ENCODE assay signal across 9 cellular contexts in genomic region chr6:71248306-71248705, GRCh38. TPM values are rescaled to one million over a fixed set of nuclear protein-coding genes. Genes with fewer than 3 reads are reported as not detected.
A peak's percentile ranks its signal among the peaks of the same experiment; 100 is the strongest.
DNase-seq lines count a peak whose midpoint lies in the region; ATAC-seq and TF ChIP-seq lines count a peak whose summit lies in the region.
"Had no signal": no experiment of that assay in that cellular context is flagged by ENCODE, and none has a peak within 500 bp of the region (broad histone marks: within the 10 kb centered on the region; RNA-seq: fewer than 3 reads in every experiment).

No MANE protein-coding gene starts in this region.

- intact Hi-C loops in left ventricle myocardium inferior (cut with micrococcal nuclease): no loop called here

- H3K9me3 Mint-ChIP-seq in stimulated activated naive CD8-positive, alpha-beta T cell treated with anti-CD3 and anti-CD28 coated beads, Interleukin-15, amount 100 ng/mL, for 72 hours: peaks cover 0 to 12% of the 10 kb centered on the region in 2 donors

- TF ChIP-seq CTCF in RWPE2 (IDR thresholded peaks at IDR 0.05; ENCODE audit: poor library complexity, severe bottlenecking) (no peak), left ventricle myocardium inferior (IDR thresholded peaks at IDR 0.05; ENCODE audit: borderline replicate concordance) (no peak)

- DNase-seq in RWPE2 (ENCODE audit: low spot score) (no peak), left ventricle myocardium inferior (no peak), NCI-H187 (lab: John Stamatoyannopoulos, UW) (no peak), H4 (ENCODE audit: low spot score) (no peak), NCI-H2029 (lab: John Stamatoyannopoulos, UW) (no peak)
- no peak for DNase-seq in stimulated activated naive CD8-positive, alpha-beta T cell treated with anti-CD3 and anti-CD28 coated beads, Interleukin-15, amount 100 ng/mL, for 72 hours

- H3K4me1 ChIP-seq in RWPE2 (ENCODE audit: insufficient read depth, poor library complexity, severe bottlenecking) (peaks cover 39% of the 10 kb centered on the region), left ventricle myocardium inferior (peaks cover 42% of the 10 kb centered on the region)

- H3K4me1 Mint-ChIP-seq in stimulated activated naive CD8-positive, alpha-beta T cell treated with anti-CD3 and anti-CD28 coated beads, Interleukin-15, amount 100 ng/mL, for 72 hours: peaks cover 5% of the 10 kb centered on the region

- H3K27me3 Mint-ChIP-seq in stimulated activated naive CD8-positive, alpha-beta T cell treated with anti-CD3 and anti-CD28 coated beads, Interleukin-15, amount 100 ng/mL, for 72 hours: no peaks in the 10 kb centered on the region

- no peaks in the 10 kb centered on the region for H3K27me3 ChIP-seq in RWPE2 (ENCODE audit: insufficient read depth, poor library complexity, severe bottlenecking)
- no peaks in the 10 kb centered on the region for H3K27me3 ChIP-seq in left ventricle myocardium inferior (ENCODE audit: low read depth)

- H3K36me3 ChIP-seq in RWPE2 (ENCODE audit: low read depth) (no peaks in the 10 kb centered on the region), left ventricle myocardium inferior (no peaks in the 10 kb centered on the region)

- H3K4me3 ChIP-seq in RWPE2 (ENCODE audit: severe bottlenecking): no peak overlapping the region
- no peak overlapping the region for H3K4me3 ChIP-seq in left ventricle myocardium inferior
- H3K4me3 ChIP-seq: skin epidermis had no signal

- ATAC-seq in GM19324 (IDR thresholded peaks at IDR 0.05; ENCODE audit: low FRiP score, unreplicated experiment) (peak; percentile 49), HG03097 (IDR thresholded peaks at IDR 0.05; ENCODE audit: low FRiP score, unreplicated experiment) (peak; percentile 91), RWPE2 (ENCODE audit: low read depth) (peak; percentile 91)
- peak; percentile 48 for ATAC-seq in stimulated activated naive CD8-positive, alpha-beta T cell treated with anti-CD3 and anti-CD28 coated beads, Interleukin-15, amount 100 ng/mL, for 72 hours

- no peak overlapping the region for H3K27ac Mint-ChIP-seq in stimulated activated naive CD8-positive, alpha-beta T cell treated with anti-CD3 and anti-CD28 coated beads, Interleukin-15, amount 100 ng/mL, for 72 hours

- H3K9me3 ChIP-seq in RWPE2 (ENCODE audit: severe bottlenecking) (no peaks in the 10 kb centered on the region), left ventricle myocardium inferior (replicated peaks) (peaks cover 11% of the 10 kb centered on the region)

- H3K27ac ChIP-seq in RWPE2 (ENCODE audit: poor library complexity, severe bottlenecking) (peak overlapping the region; percentile 96), left ventricle myocardium inferior (replicated peaks) (peak overlapping the region; percentile 76)

- no peak overlapping the region for H3K4me3 Mint-ChIP-seq in stimulated activated naive CD8-positive, alpha-beta T cell treated with anti-CD3 and anti-CD28 coated beads, Interleukin-15, amount 100 ng/mL, for 72 hours

RNA-seq across cellular contexts. Expression of gene OGFRL1, which starts 40.3 kb away (rescaled TPM):
- total RNA-seq in left ventricle myocardium inferior: 7.1 TPM
- total RNA-seq in H4 (2014; rRNA removed; shearing (Covaris generic)): 3.2 and 5.1 TPM in 2 replicates
